ENCODE assay signal across 8 cellular contexts in the genomic region with DNA sequence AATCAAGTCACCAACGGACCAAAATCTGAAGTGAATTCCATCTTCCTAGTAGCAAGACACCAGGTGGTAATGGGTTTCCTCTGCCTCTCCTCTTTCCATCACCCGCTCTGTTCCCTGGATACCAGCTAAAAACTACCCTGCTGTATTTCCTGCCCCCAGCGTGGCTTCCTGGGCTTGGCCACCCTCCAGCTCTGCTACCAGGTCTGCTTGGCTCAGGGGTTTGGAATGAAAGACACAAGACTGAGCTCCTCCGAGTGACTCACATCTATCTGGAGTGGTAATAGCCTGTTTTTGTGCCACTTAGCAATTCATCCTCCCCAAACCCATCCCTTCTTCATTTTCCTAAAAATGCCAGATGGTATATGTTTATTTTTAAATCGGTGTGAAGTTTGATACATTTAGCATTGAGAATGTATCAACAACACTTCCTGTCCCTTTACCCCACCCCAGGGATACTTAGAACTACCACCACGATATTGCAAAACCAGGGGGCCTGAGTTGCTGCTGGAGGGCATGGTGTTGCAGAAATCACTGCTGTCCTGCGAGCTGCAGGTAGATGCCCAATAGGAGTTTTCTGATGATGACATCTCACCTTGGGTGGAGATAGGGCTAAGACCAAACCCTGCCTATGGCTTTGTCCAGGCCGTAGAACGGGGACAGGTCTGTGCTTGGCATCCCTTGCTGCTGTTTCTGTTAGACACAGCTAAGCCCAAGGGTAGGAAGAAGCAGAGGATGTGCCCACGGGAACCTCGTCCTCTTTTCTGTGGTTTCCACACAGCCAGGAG. TPM values are rescaled to one million over a fixed set of nuclear protein-coding genes. Genes with fewer than 3 reads are reported as not detected.
A peak's percentile ranks its signal among the peaks of the same experiment; 100 is the strongest.
DNase-seq lines count a peak whose midpoint lies in the region; ATAC-seq and TF ChIP-seq lines count a peak whose summit lies in the region.

No MANE protein-coding gene starts in this region.

- TF ChIP-seq RAD21 in IMR-90 (IDR thresholded peaks at IDR 0.05; ENCODE audit: low read length): no peak

- intact Hi-C loops in IMR-90 (cut with micrococcal nuclease): no loop called here

- H4K20me1 ChIP-seq in IMR-90 (ENCODE audit: insufficient read depth, low read length): peaks cover 5% of the 10 kb centered on the region; the same call in 1 of the 2 replicates

- peak overlapping the region; percentile 97 for H2BK20ac ChIP-seq in IMR-90 (ENCODE audit: low read depth, low read length)

- H3K27me3 Mint-ChIP-seq in brain: peaks cover 32% of the 10 kb centered on the region

- peaks cover 0 to 4% (median 0%) of the 10 kb centered on the region in 5 experiments for H3K9me3 Mint-ChIP-seq in brain

- no peaks in the 10 kb centered on the region for H3K79me2 ChIP-seq in mesendoderm (ENCODE audit: control insufficient read depth, insufficient read depth, low read length)

- H4K5ac ChIP-seq in IMR-90 (ENCODE audit: low read depth, low read length) (peak overlapping the region; percentile 74; the same call in 1 of the 2 replicates), mesendoderm (ENCODE audit: low read length) (no peak overlapping the region)

- H2AFZ ChIP-seq in IMR-90 (replicated peaks; ENCODE audit: low read length, poor library complexity): peak overlapping the region; percentile 76

- peak overlapping the region; percentile 88 for H2BK15ac ChIP-seq in IMR-90 (ENCODE audit: low read depth, low read length)
- no peak overlapping the region for H2BK15ac ChIP-seq in mesendoderm (replicated peaks; ENCODE audit: low read depth)

- H3K4ac ChIP-seq in IMR-90 (ENCODE audit: low read depth, low read length) (peak overlapping the region; percentile 94), mesendoderm (ENCODE audit: low read depth, low read length) (no peak overlapping the region)

- peak overlapping the region in 4 of 5 experiments; percentile 17 to 93 (median 74) for H3K27ac Mint-ChIP-seq in brain

- H3K4me3 Mint-ChIP-seq in brain: peak overlapping the region in 2 of 5 experiments; percentile 53 to 67

- peaks cover 16% of the 10 kb centered on the region for H3K9me1 ChIP-seq in IMR-90 (ENCODE audit: insufficient read depth, low read length)

- H3K56ac ChIP-seq in IMR-90 (ENCODE audit: extremely low read depth, insufficient read depth, low read length) (no peak overlapping the region; the same call in 1 of the 2 replicates), mesendoderm (ENCODE audit: low read length) (no peak overlapping the region)

- H3K4me1 Mint-ChIP-seq in brain: peaks cover 9% of the 10 kb centered on the region

- CTCF ChIA-PET in IMR-90 (lab: Yijun Ruan, JAX): interaction anchor here (0.6 to 3.2 kb wide), 6 partner anchors 9 to 202 kb away, joined by 3 to 16 read pairs (median 4); partner anchors contain the start of gene PEX26

- peak overlapping the region; percentile 56 for H3K27ac ChIP-seq in IMR-90 (ENCODE audit: insufficient read depth, low read length)
- H3K27ac ChIP-seq in mesendoderm (ENCODE audit: low read depth, low read length): no peak overlapping the region

- H3K9ac ChIP-seq in IMR-90 (ENCODE audit: low read depth, low read length): no peak overlapping the region
- H3K9ac ChIP-seq in mesendoderm (ENCODE audit: low read length): no peak overlapping the region

- no peaks in the 10 kb centered on the region for H3K36me3 Mint-ChIP-seq in brain

- H3K27me3 ChIP-seq in IMR-90 (ENCODE audit: control insufficient read depth, insufficient read depth, low read length) (no peaks in the 10 kb centered on the region), mesendoderm (ENCODE audit: insufficient read depth, low read length, poor library complexity) (no peaks in the 10 kb centered on the region)

- no peaks in the 10 kb centered on the region for H3K36me3 ChIP-seq in IMR-90 (ENCODE audit: control insufficient read depth, insufficient read depth, low read length)
- no peaks in the 10 kb centered on the region for H3K36me3 ChIP-seq in mesendoderm (ENCODE audit: control insufficient read depth, insufficient read depth, low read length)

- H3K23ac ChIP-seq in IMR-90 (ENCODE audit: low read depth, low read length) (peak overlapping the region; percentile 29; the same call in 1 of the 2 replicates), mesendoderm (ENCODE audit: low read length) (no peak overlapping the region)

- DNase-seq in AG08395 (ENCODE audit: low spot score): peak; percentile 88
- DNase-seq in IMR-90: peak; percentile 97
- peak; percentile 48 for DNase-seq in mesendoderm
- DNase-seq in NCI-H1048 (lab: John Stamatoyannopoulos, UW): no peak
- DNase-seq in SKM-1 (lab: John Stamatoyannopoulos, UW; ENCODE audit: unreplicated experiment): no peak

- H3K4me3 ChIP-seq in IMR-90 (ENCODE audit: insufficient read depth, low read depth, low read length): no peak overlapping the region
- H3K4me3 ChIP-seq in mesendoderm (ENCODE audit: low read length): no peak overlapping the region

- H3K4me1 ChIP-seq in IMR-90 (ENCODE audit: control insufficient read depth, insufficient read depth, low read length) (peaks cover 13% of the 10 kb centered on the region), mesendoderm (ENCODE audit: control insufficient read depth, low read depth, low read length) (no peaks in the 10 kb centered on the region)

- TF ChIP-seq POLR2A in IMR-90 (IDR thresholded peaks at IDR 0.05; ENCODE audit: low read depth, low read length): no peak

- in situ Hi-C loops in IMR-90 (cut with MboI; ENCODE audit: low sequenced_read_pairs): no loop called here

- peak overlapping the region; percentile 96 for H2AK5ac ChIP-seq in IMR-90 (ENCODE audit: low read depth, low read length)
- no peak overlapping the region for H2AK5ac ChIP-seq in mesendoderm (ENCODE audit: low read length)

- TF ChIP-seq CTCF in IMR-90 (conservative IDR thresholded peaks at IDR 0.05; ENCODE audit: low read depth, low read length): no peak
- TF ChIP-seq CTCF in brain (conservative IDR thresholded peaks at IDR 0.05): no peak

- WGBS in IMR-90 (ENCODE audit: extremely low coverage in 2 of 2, insufficient read length in 1 of 2), 2 experiments: 83% methylated on average over 1 of the region's 11 CpGs; no CpG with 5 or more reads in 1 of the 2 experiments
- no CpG with 5 or more reads among the region's 11 CpGs for WGBS in mesendoderm (ENCODE audit: extremely low coverage, insufficient coverage, low lambda C conversion rate)

- H3K79me1 ChIP-seq in IMR-90 (ENCODE audit: low read depth in 1 of 2, low read length in 2 of 2): no peaks in the 10 kb centered on the region
- no peaks in the 10 kb centered on the region for H3K79me1 ChIP-seq in mesendoderm (ENCODE audit: low read length)

- POLR2A ChIA-PET in IMR-90 (lab: Charles Lee; ENCODE audit: unreplicated experiment): no interaction called here

- H3K9me3 ChIP-seq in IMR-90 (ENCODE audit: control insufficient read depth, insufficient read depth, low read length): no peaks in the 10 kb centered on the region

- H3K14ac ChIP-seq in IMR-90 (replicated peaks; ENCODE audit: low read depth, low read length): peak overlapping the region; percentile 81

- peak overlapping the region; percentile 75 for H3K18ac ChIP-seq in IMR-90 (ENCODE audit: low read depth, low read length)
- no peak overlapping the region for H3K18ac ChIP-seq in mesendoderm (ENCODE audit: low read length)

- peak overlapping the region; percentile 92 for H4K91ac ChIP-seq in IMR-90 (ENCODE audit: insufficient read depth, low read depth, low read length)

- H4K8ac ChIP-seq in IMR-90 (ENCODE audit: low read depth in 2 of 2, low read length in 2 of 2): peak overlapping the region; percentile 69 to 87
- H4K8ac ChIP-seq in mesendoderm (ENCODE audit: low read depth, low read length): no peak overlapping the region

- dilution Hi-C loops in IMR-90 (cut with HindIII; ENCODE audit: low sequenced_read_pairs, unreplicated experiment): no loop called here

- H2BK5ac ChIP-seq in IMR-90 (ENCODE audit: low read depth, low read length, poor library complexity, severe bottlenecking): peak overlapping the region; percentile 94
- H2BK5ac ChIP-seq in mesendoderm (ENCODE audit: low read length): no peak overlapping the region

- ATAC-seq in IMR-90 (ENCODE audit: low read depth) (peak; percentile 84), HG03139 (IDR thresholded peaks at IDR 0.05; ENCODE audit: unreplicated experiment) (no peak), HG03039 (IDR thresholded peaks at IDR 0.05; ENCODE audit: unreplicated experiment) (no peak)

- peak overlapping the region; percentile 84 for H2BK120ac ChIP-seq in IMR-90 (ENCODE audit: low read depth, low read length)
- H2BK120ac ChIP-seq in mesendoderm (ENCODE audit: low read depth, low read length): no peak overlapping the region

- H2AK9ac ChIP-seq in IMR-90 (replicated peaks; ENCODE audit: low read depth, low read length, poor library complexity): peak overlapping the region; percentile 90

- peak overlapping the region; percentile 38 for H3K4me2 ChIP-seq in IMR-90 (ENCODE audit: low read depth, low read length)
- no peak overlapping the region for H3K4me2 ChIP-seq in mesendoderm (ENCODE audit: low read length)

- BruUV-seq in IMR-90 (replicated peaks; lab: Mats Ljungman, UMichigan): no TSS peak

TF ChIP-seq in IMR-90, 13 proteins besides CTCF, POLR2A, EP300 and RAD21 (continues in another document):
- TF ChIP-seq SMC3 (IDR thresholded peaks at IDR 0.05; ENCODE audit: low read depth, low read length) (no peak), CHD1 (IDR thresholded peaks at IDR 0.05; ENCODE audit: low read depth, low read length) (no peak), FOS (IDR thresholded peaks at IDR 0.05; ENCODE audit: low read depth, low read length) (peak; percentile 77), MAZ (IDR thresholded peaks at IDR 0.05; ENCODE audit: borderline replicate concordance, low read depth, low read length) (peak; percentile 65; the same call in 1 of the 2 replicates), MXI1 (IDR thresholded peaks at IDR 0.05; ENCODE audit: borderline replicate concordance, low read depth, low read length) (no peak), MAFK (IDR thresholded peaks at IDR 0.05; ENCODE audit: low read depth, low read length) (no peak), CEBPB (IDR thresholded peaks at IDR 0.05; ENCODE audit: low read depth, low read length) (peak; percentile 64)

RNA-seq across cellular contexts. Expression of gene MICAL3, which starts 7.5 kb away (rescaled TPM):
- total RNA-seq in IMR-90 (2012; rRNA removed): 16.1 and 17.6 TPM in 2 replicates
- polyA plus RNA-seq in IMR-90 (2012; rRNA removed): 26.8 and 30.0 TPM in 2 replicates
- 10.9 and 13.3 TPM in 2 replicates for polyA plus RNA-seq in IMR-90 (2012; cell fraction: cytosol; rRNA removed)
- polyA plus RNA-seq in IMR-90 (2012; cell fraction: nucleus; rRNA removed; ENCODE audit: low replicate concordance): 92.0 and 112 TPM in 2 replicates
- polyA plus RNA-seq in brain (ENCODE audit: insufficient read depth, low read depth, low replicate concordance): 30.9 TPM
- polyA plus RNA-seq in mesendoderm (2013, experiment 1 of 2): 17.7 TPM
- polyA plus RNA-seq in mesendoderm (2013, experiment 2 of 2): 18.7 TPM

RNA-seq across cellular contexts. Expression of gene PEX26, which starts 45.9 kb away (rescaled TPM):
- 10.6 and 12.2 TPM in 2 replicates for total RNA-seq in IMR-90 (2012; rRNA removed)
- polyA plus RNA-seq in IMR-90 (2012; rRNA removed): 17.8 and 18.5 TPM in 2 replicates
- polyA plus RNA-seq in IMR-90 (2012; cell fraction: cytosol; rRNA removed): 12.2 and 14.4 TPM in 2 replicates
- 12.7 and 13.0 TPM in 2 replicates for polyA plus RNA-seq in IMR-90 (2012; cell fraction: nucleus; rRNA removed; ENCODE audit: low replicate concordance)
- polyA plus RNA-seq in brain (ENCODE audit: insufficient read depth, low read depth, low replicate concordance): 30.2 TPM
- 35.2 TPM for polyA plus RNA-seq in mesendoderm (2013, experiment 1 of 2)
- polyA plus RNA-seq in mesendoderm (2013, experiment 2 of 2): 34.7 TPM

Comparison
In these comparisons a context has a peak if more than half of its experiments do, and no peak if none do; other contexts are left out.
1. DNase-seq: peak in AG08395 (single experiment), IMR-90 (single experiment) and mesendoderm (single experiment); none in NCI-H1048 (single experiment) and SKM-1 (single experiment).